In genomic region chr12:12505544-12506501, GRCh38 we compare ENCODE assay signal across 7 cellular contexts. TPM values are rescaled to one million over a fixed set of nuclear protein-coding genes. Genes with fewer than 3 reads are reported as not detected.
DNase-seq lines count a peak whose midpoint lies in the region; ATAC-seq and TF ChIP-seq lines count a peak whose summit lies in the region.

No MANE protein-coding gene starts in this region.

- no peaks in the 10 kb centered on the region for H3K9me3 ChIP-seq in OCI-LY7 (ENCODE audit: low read length)

- H3K9me3 Mint-ChIP-seq in endothelial cell (ENCODE audit: unreplicated experiment) (no peaks in the 10 kb centered on the region), nephron (no peaks in the 10 kb centered on the region)

- intact Hi-C loops in OCI-LY7 (cut with micrococcal nuclease; ENCODE audit: unreplicated experiment), result no loop called here

- peaks cover 11% of the 10 kb centered on the region for H3K4me1 ChIP-seq in OCI-LY7 (ENCODE audit: insufficient read depth, low read length, poor library complexity, severe bottlenecking)

- H3K79me2 ChIP-seq in OCI-LY7 (ENCODE audit: insufficient read depth, low read depth, low read length), result no peaks in the 10 kb centered on the region

- CTCF ChIA-PET in OCI-LY7 (lab: Charles Lee; ENCODE audit: unreplicated experiment), result no interaction called here

- no peaks in the 10 kb centered on the region for H3K9me2 ChIP-seq in OCI-LY7 (ENCODE audit: insufficient read depth, low read length)

- TF ChIP-seq CTCF in OCI-LY7 (conservative IDR thresholded peaks at IDR 0.05; ENCODE audit: low read length) (no peak), endothelial cell (IDR thresholded peaks at IDR 0.05; ENCODE audit: unreplicated experiment) (no peak), nephron (IDR thresholded peaks at IDR 0.05; ENCODE audit: unreplicated experiment in 3 of 3) (no peak)

- H3K27ac Mint-ChIP-seq in endothelial cell (ENCODE audit: unreplicated experiment) (peak overlapping the region; percentile 68), nephron (peak overlapping the region; percentile 84 to 91 (median 90))

- H3K36me3 Mint-ChIP-seq in endothelial cell (ENCODE audit: low read depth, unreplicated experiment) (no peaks in the 10 kb centered on the region), nephron (ENCODE audit: low read depth) (peaks cover 3% of the 10 kb centered on the region)

- no TSS peak for BruUV-seq in OCI-LY7 (replicated peaks; lab: Mats Ljungman, UMichigan)

- no peak overlapping the region for H2AFZ ChIP-seq in OCI-LY7 (ENCODE audit: low read length)

- H4K20me1 ChIP-seq in OCI-LY7 (ENCODE audit: insufficient read depth, low read length), result no peaks in the 10 kb centered on the region; the same call in 1 of the 2 replicates

- no peak overlapping the region for H3K27ac ChIP-seq in OCI-LY7 (ENCODE audit: low read depth, low read length, poor library complexity, severe bottlenecking)

- H3K4me1 Mint-ChIP-seq in endothelial cell (ENCODE audit: unreplicated experiment), result peaks cover 30% of the 10 kb centered on the region
- H3K4me1 Mint-ChIP-seq in nephron, result peaks cover 19% of the 10 kb centered on the region

- peak; percentile 42 for DNase-seq in OCI-LY7 (ENCODE audit: low spot score)
- no peak for DNase-seq in endothelial cell (ENCODE audit: low spot score)
- no peak for DNase-seq in NCI-H2171 treated with DMSO at 0.1 percent for 48 hours (lab: John Stamatoyannopoulos, UW)
- no peak for DNase-seq in NK-92 treated with Interleukin-12 subunit alpha and Interleukin-12 subunit beta, amount 100 ng/mL, for 24 hours (lab: John Stamatoyannopoulos, UW)

- H3K27me3 Mint-ChIP-seq in endothelial cell (ENCODE audit: unreplicated experiment) (peaks cover 3% of the 10 kb centered on the region), nephron (ENCODE audit: low read depth) (no peaks in the 10 kb centered on the region)

- no peaks in the 10 kb centered on the region for H3K36me3 ChIP-seq in OCI-LY7 (ENCODE audit: insufficient read depth, low read length)

- no peak overlapping the region for H3K4me3 Mint-ChIP-seq in endothelial cell (ENCODE audit: unreplicated experiment)
- peak overlapping the region in 1 of 3 experiments; percentile 6 for H3K4me3 Mint-ChIP-seq in nephron

- H3K4me3 ChIP-seq in OCI-LY7 (ENCODE audit: low read depth, low read length, poor library complexity, severe bottlenecking), result no peak overlapping the region

- ATAC-seq in GM18505 (IDR thresholded peaks at IDR 0.05; ENCODE audit: unreplicated experiment), result peak; percentile 84
- peak; percentile 86 for ATAC-seq in GM21737 (IDR thresholded peaks at IDR 0.05; ENCODE audit: unreplicated experiment)

- TF ChIP-seq POLR2A in GM18505 (IDR thresholded peaks at IDR 0.05; ENCODE audit: borderline replicate concordance, extremely low read depth, insufficient read depth, insufficient read length), result no peak

- peak overlapping the region; percentile 32; the same call in 1 of the 2 replicates for H3K4me2 ChIP-seq in OCI-LY7 (ENCODE audit: low read length)

- POLR2A ChIA-PET in OCI-LY7 (lab: Charles Lee), result interaction anchor here (0.7 to 1.2 kb wide), 2 partner anchors 14 to 31 kb away, joined by 3 to 4 read pairs; no protein-coding TSS in a partner anchor

RNA-seq across cellular contexts. Expression of gene DUSP16, which starts 56.8 kb away (rescaled TPM):
- total RNA-seq in OCI-LY7 (2014; rRNA removed; shearing (Covaris generic)), result 2.8 and 3.7 TPM in 2 replicates
- total RNA-seq in OCI-LY7 (2022) (6.7 and 11.8 TPM in 2 replicates), endothelial cell (ENCODE audit: unreplicated experiment) (12.9 TPM)
